ENCODE assay signal across 16 cellular contexts in the genomic region with DNA sequence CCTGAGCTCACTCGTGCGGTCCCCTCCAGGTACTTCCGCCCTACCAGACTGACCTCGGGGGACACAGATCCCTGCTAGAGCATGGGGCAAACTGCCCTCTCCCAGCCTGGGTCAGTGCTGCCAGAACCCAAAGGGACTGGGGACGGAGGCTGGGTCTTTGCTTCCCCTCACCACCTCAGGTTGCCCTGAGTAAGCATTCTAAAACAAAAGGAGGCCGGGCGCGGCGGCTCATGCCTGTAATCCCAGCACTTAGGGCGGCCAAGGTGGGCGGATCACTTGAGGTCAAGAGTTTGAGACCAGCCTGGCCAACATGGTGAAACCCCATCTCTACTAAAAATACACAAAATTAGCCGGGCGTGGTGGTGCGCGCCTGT.
DNase-seq lines count a peak whose midpoint lies in the region; ATAC-seq and TF ChIP-seq lines count a peak whose summit lies in the region.
"Had no signal": no experiment of that assay in that cellular context is flagged by ENCODE, and none has a peak within 500 bp of the region (broad histone marks: within the 10 kb centered on the region; RNA-seq: fewer than 3 reads in every experiment).

No MANE protein-coding gene starts in this region.

- intact Hi-C loops in cardiac septum (cut with DNase I) = no loop called here
- intact Hi-C loops in upper lobe of right lung (cut with DNase I) = no loop called here

- ATAC-seq in upper lobe of right lung = peak; percentile 6

- H3K27ac ChIP-seq in right atrium auricular region (peak overlapping the region; percentile 75 to 89), SJSA1 (0 out of 2 replicates have a peak overlapping the region, but pooled peaks have one; percentile 30), layer of hippocampus (ENCODE audit: low read depth, low read length) (peak overlapping the region; percentile 50), upper lobe of right lung (no peak overlapping the region)
- H3K27ac ChIP-seq: C4-2B had no signal

- H3K36me3 ChIP-seq in right atrium auricular region = no peaks in the 10 kb centered on the region
- no peaks in the 10 kb centered on the region for H3K36me3 ChIP-seq in SJSA1
- H3K36me3 ChIP-seq in upper lobe of right lung = no peaks in the 10 kb centered on the region

- H3K4me3 ChIP-seq in right atrium auricular region (no peak overlapping the region), SJSA1 (no peak overlapping the region), upper lobe of right lung (no peak overlapping the region)

- TF ChIP-seq CTCF in right atrium auricular region (IDR thresholded peaks at IDR 0.05) = no peak
- no peak for TF ChIP-seq CTCF in upper lobe of right lung (IDR thresholded peaks at IDR 0.05)

- DNase-seq in right atrium auricular region (ENCODE audit: low spot score) = no peak
- no peak for DNase-seq in cardiac septum (ENCODE audit: low spot score)
- no peak for DNase-seq in SJSA1 (ENCODE audit: low read depth in 1 of 2, low spot score in 2 of 2)
- no peak for DNase-seq in upper lobe of right lung
- DNase-seq in NCI-H226 = no peak
- DNase-seq in epidermal melanocyte (ENCODE audit: insufficient read length, low spot score) = no peak
- no peak for DNase-seq in NCI-H146 (lab: John Stamatoyannopoulos, UW)
- DNase-seq: activated B cell treated with CpG ODN at 0.5 μM for 24 hours; activated effector memory CD4-positive, alpha-beta T cell treated with Interleukin-2 at 50 U/mL for 16 hours; activated naive CD8-positive, alpha-beta T cell treated with anti-CD3 and anti-CD28 coated beads, Interleukin-2, amount 10 ng/mL, durations not matched to agents 7 days and 5 days; cortex of kidney; NCI-H1092; NCI-H2029; stimulated activated naive CD4-positive, alpha-beta T cell treated with Interleukin-2 at 50 U/mL for 16 hours had no signal

- peaks cover 0 to 46% of the 10 kb centered on the region in 2 donors for H3K4me1 ChIP-seq in right atrium auricular region
- H3K4me1 ChIP-seq in SJSA1 (replicated peaks) = peaks cover 76% of the 10 kb centered on the region
- peaks cover 20% of the 10 kb centered on the region for H3K4me1 ChIP-seq in upper lobe of right lung

- no peaks in the 10 kb centered on the region for H3K9me3 ChIP-seq in right atrium auricular region
- H3K9me3 ChIP-seq in SJSA1 (replicated peaks) = no peaks in the 10 kb centered on the region; the same call in 1 of the 2 replicates
- H3K9me3 ChIP-seq in upper lobe of right lung = no peaks in the 10 kb centered on the region

- no peaks in the 10 kb centered on the region for H3K27me3 ChIP-seq in right atrium auricular region
- no peaks in the 10 kb centered on the region for H3K27me3 ChIP-seq in SJSA1 (replicated peaks)
- no peaks in the 10 kb centered on the region for H3K27me3 ChIP-seq in layer of hippocampus (ENCODE audit: control insufficient read depth, insufficient read depth, low read length)
- H3K27me3 ChIP-seq in upper lobe of right lung = no peaks in the 10 kb centered on the region
